11 cellular contexts compared by ENCODE assay signal in genomic region chr2:201219328-201220096, GRCh38. TPM values are rescaled to one million over a fixed set of nuclear protein-coding genes. Genes with fewer than 3 reads are reported as not detected.
DNase-seq lines count a peak whose midpoint lies in the region; ATAC-seq and TF ChIP-seq lines count a peak whose summit lies in the region.
"Had no signal": no experiment of that assay in that cellular context is flagged by ENCODE, and none has a peak within 500 bp of the region (broad histone marks: within the 10 kb centered on the region; RNA-seq: fewer than 3 reads in every experiment).

No MANE protein-coding gene starts in this region.

- H3K9me3 ChIP-seq in right atrium auricular region (no peaks in the 10 kb centered on the region), lower lobe of right lung (no peaks in the 10 kb centered on the region)

- no peak for TF ChIP-seq CTCF in right atrium auricular region (IDR thresholded peaks at IDR 0.05)
- no peak for TF ChIP-seq CTCF in activated CD8-positive, alpha-beta T cell treated with anti-CD3 and anti-CD28 coated beads for 36 hours (IDR thresholded peaks at IDR 0.05)
- TF ChIP-seq CTCF in lower lobe of right lung (IDR thresholded peaks at IDR 0.05), result no peak
- no peak for TF ChIP-seq CTCF in omental fat pad (IDR thresholded peaks at IDR 0.05)

- H3K4me1 ChIP-seq in right atrium auricular region (peaks cover 0 to 22% of the 10 kb centered on the region in 2 donors), lower lobe of right lung (peaks cover 21% of the 10 kb centered on the region)

- H3K36me3 ChIP-seq in right atrium auricular region (no peaks in the 10 kb centered on the region), lower lobe of right lung (peaks cover 43% of the 10 kb centered on the region)

- H3K4me3 ChIP-seq in right atrium auricular region (no peak overlapping the region), lower lobe of right lung (no peak overlapping the region)
- H3K4me3 ChIP-seq: SK-N-MC had no signal

- ATAC-seq in left ventricle myocardium superior, result peak; percentile 24
- no peak for ATAC-seq in activated CD8-positive, alpha-beta T cell treated with anti-CD3 and anti-CD28 coated beads for 36 hours
- ATAC-seq in lower lobe of right lung, result peak; percentile 73 to 87
- no peak for ATAC-seq in HG02840 (IDR thresholded peaks at IDR 0.05; ENCODE audit: low FRiP score, unreplicated experiment)
- no peak for ATAC-seq in HG03432 (IDR thresholded peaks at IDR 0.05; ENCODE audit: unreplicated experiment)
- ATAC-seq in omental fat pad (ENCODE audit: low FRiP score), result no peak

- peaks cover 22% of the 10 kb centered on the region for H3K36me3 Mint-ChIP-seq in activated CD8-positive, alpha-beta T cell treated with anti-CD3 and anti-CD28 coated beads for 36 hours (ENCODE audit: low read depth)

- POLR2A ChIA-PET in activated CD8-positive, alpha-beta T cell treated with anti-CD3 and anti-CD28 coated beads for 36 hours (lab: Charles Lee), result interaction anchor here (0.6 to 1.7 kb wide), 10 partner anchors 9 to 148 kb away, joined by 3 to 8 read pairs (median 4); partner anchors contain the start of gene CASP10

- no peaks in the 10 kb centered on the region for H3K27me3 Mint-ChIP-seq in activated CD8-positive, alpha-beta T cell treated with anti-CD3 and anti-CD28 coated beads for 36 hours

- CTCF ChIA-PET in activated CD8-positive, alpha-beta T cell treated with anti-CD3 and anti-CD28 coated beads for 36 hours (lab: Charles Lee), result interaction anchor here (1.3 to 6.2 kb wide), 7 partner anchors 9 to 313 kb away, joined by 3 to 83 read pairs (median 4); partner anchors contain the start of gene CASP10

- no peak overlapping the region for H3K4me3 Mint-ChIP-seq in activated CD8-positive, alpha-beta T cell treated with anti-CD3 and anti-CD28 coated beads for 36 hours
- H3K4me3 Mint-ChIP-seq: nephron progenitor cell had no signal

- H3K4me1 Mint-ChIP-seq in activated CD8-positive, alpha-beta T cell treated with anti-CD3 and anti-CD28 coated beads for 36 hours (ENCODE audit: low read depth), result peaks cover 48% of the 10 kb centered on the region
- H3K4me1 Mint-ChIP-seq: nephron progenitor cell had no signal

- H3K27me3 ChIP-seq in right atrium auricular region (no peaks in the 10 kb centered on the region), lower lobe of right lung (ENCODE audit: low read depth) (no peaks in the 10 kb centered on the region)

- peak overlapping the region in 1 of 2 donors; percentile 32 for H3K27ac ChIP-seq in right atrium auricular region
- peak overlapping the region; percentile 61 for H3K27ac ChIP-seq in lower lobe of right lung
- H3K27ac ChIP-seq: SK-N-MC had no signal

- peak overlapping the region; percentile 63 for H3K27ac Mint-ChIP-seq in activated CD8-positive, alpha-beta T cell treated with anti-CD3 and anti-CD28 coated beads for 36 hours
- H3K27ac Mint-ChIP-seq: nephron progenitor cell had no signal

- DNase-seq in left ventricle myocardium superior (no peak), right atrium auricular region (ENCODE audit: low spot score) (no peak), lower lobe of right lung (no peak), HCEC 1CT (no peak), omental fat pad (ENCODE audit: low spot score) (no peak)
- no peak for DNase-seq in activated CD8-positive, alpha-beta T cell treated with anti-CD3 and anti-CD28 coated beads for 36 hours
- DNase-seq: activated CD4-positive, CD25-positive, alpha-beta regulatory T cell; nephron progenitor cell had no signal

- intact Hi-C loops in left ventricle myocardium superior (cut with micrococcal nuclease), result no loop called here
- intact Hi-C loops in activated CD8-positive, alpha-beta T cell treated with anti-CD3 and anti-CD28 coated beads for 36 hours (cut with micrococcal nuclease), result no loop called here
- intact Hi-C loops in lower lobe of right lung (cut with DNase I), result no loop called here

- no peaks in the 10 kb centered on the region for H3K9me3 Mint-ChIP-seq in activated CD8-positive, alpha-beta T cell treated with anti-CD3 and anti-CD28 coated beads for 36 hours
- H3K9me3 Mint-ChIP-seq: nephron progenitor cell had no signal

RNA-seq across cellular contexts. Expression of gene CASP10, which starts 36.6 kb away (rescaled TPM):
- total RNA-seq in left ventricle myocardium superior (6.4 TPM), right atrium auricular region (1 to 10 TPM; 3.5 to 6.8 TPM), lower lobe of right lung (26.7 TPM), omental fat pad (10 to 100 TPM; 13.5 to 47.0 (median 15.3) TPM)
- 10 to 100 TPM; 18.3 to 22.6 TPM for total RNA-seq in activated CD8-positive, alpha-beta T cell treated with anti-CD3 and anti-CD28 coated beads for 36 hours

RNA-seq across cellular contexts. Expression of gene CASP8, which starts 40.8 kb away (rescaled TPM):
- 2.7 TPM for total RNA-seq in left ventricle myocardium superior
- total RNA-seq in right atrium auricular region, result 1 to 10 TPM; 3.5 to 5.1 TPM
- total RNA-seq in activated CD8-positive, alpha-beta T cell treated with anti-CD3 and anti-CD28 coated beads for 36 hours, result 10 to 100 TPM; 35.2 to 38.4 TPM
- 44.2 TPM for total RNA-seq in lower lobe of right lung
- 10 to 100 TPM; 22.9 to 31.4 (median 26.5) TPM for total RNA-seq in omental fat pad

Comparison
In these comparisons a context has a peak if more than half of its experiments do, and no peak if none do; other contexts are left out.
1. ATAC-seq: peak in left ventricle myocardium superior (single experiment) and lower lobe of right lung (2 of 2); none in activated CD8-positive, alpha-beta T cell treated with anti-CD3 and anti-CD28 coated beads for 36 hours (single experiment), HG02840 (single experiment), HG03432 (single experiment) and omental fat pad (single experiment).